ENCODE assay signal across 1 cellular context in genomic region chr12:75438052-75438754, GRCh38.
TF ChIP-seq lines count a peak whose summit lies in the region.

No MANE protein-coding gene starts in this region.

TF ChIP-seq in IMR-90, 13 proteins besides CTCF, POLR2A, EP300 and RAD21:
- TF ChIP-seq USF2 (IDR thresholded peaks at IDR 0.05; ENCODE audit: low read depth, low read length) (no peak), ELK1 (IDR thresholded peaks at IDR 0.05; ENCODE audit: borderline replicate concordance, low read depth, low read length) (no peak), MXI1 (IDR thresholded peaks at IDR 0.05; ENCODE audit: borderline replicate concordance, low read depth, low read length) (no peak), MAZ (IDR thresholded peaks at IDR 0.05; ENCODE audit: borderline replicate concordance, low read depth, low read length) (no peak), CEBPB (IDR thresholded peaks at IDR 0.05; ENCODE audit: low read depth, low read length) (no peak), CHD1 (IDR thresholded peaks at IDR 0.05; ENCODE audit: low read depth, low read length) (no peak), FOS (IDR thresholded peaks at IDR 0.05; ENCODE audit: low read depth, low read length) (no peak)
